Comparison of ENCODE assay signal across 8 cellular contexts in genomic region chr3:112333386-112334334, GRCh38. TPM values are rescaled to one million over a fixed set of nuclear protein-coding genes. Genes with fewer than 3 reads are reported as not detected.
A peak's percentile ranks its signal among the peaks of the same experiment; 100 is the strongest.
DNase-seq lines count a peak whose midpoint lies in the region; ATAC-seq and TF ChIP-seq lines count a peak whose summit lies in the region.

No MANE protein-coding gene starts in this region.

- H3K27me3 Mint-ChIP-seq in natural killer cell (ENCODE audit: low read depth in 2 of 2): peaks cover 39 to 40% of the 10 kb centered on the region in 2 donors

- peak overlapping the region; percentile 63 for H3K4me3 ChIP-seq in fibroblast of villous mesenchyme (ENCODE audit: low read depth, low read length)

- H3K4me1 Mint-ChIP-seq in natural killer cell: peaks cover 0 to 18% of the 10 kb centered on the region in 2 donors

- ATAC-seq in HG03460 (IDR thresholded peaks at IDR 0.05; ENCODE audit: unreplicated experiment) (peak; percentile 46), natural killer cell (peak in 1 of 3 donors; percentile 15)

- peak; percentile 22 for DNase-seq in stimulated activated CD4-positive, alpha-beta T cell treated with anti-CD3 and anti-CD28 coated beads, Interleukin-4, amount 100 ng/mL, for 1 hour
- DNase-seq in stimulated activated CD4-positive, alpha-beta T cell treated with anti-CD3 and anti-CD28 coated beads, Interleukin-4, amount 100 ng/mL, for 4 hours: no peak
- peak; percentile 15 for DNase-seq in activated CD8-positive, alpha-beta memory T cell treated with anti-CD3 and anti-CD28 coated beads, Interleukin-2, amount 50 U/mL, for 4 hours
- DNase-seq in fibroblast of villous mesenchyme (ENCODE audit: low read depth) (peak; percentile 27), natural killer cell (no peak), AG08396 (ENCODE audit: low spot score) (no peak), EL (no peak)

- no peaks in the 10 kb centered on the region for H3K36me3 Mint-ChIP-seq in natural killer cell

- no peaks in the 10 kb centered on the region for H3K9me3 Mint-ChIP-seq in natural killer cell

- TF ChIP-seq CTCF in fibroblast of villous mesenchyme (IDR thresholded peaks at IDR 0.05; ENCODE audit: insufficient read depth, low read depth, low read length): no peak
- TF ChIP-seq CTCF in natural killer cell (IDR thresholded peaks at IDR 0.05): no peak

- H3K27ac Mint-ChIP-seq in natural killer cell: no peak overlapping the region

- peak overlapping the region; percentile 60 for H3K4me3 Mint-ChIP-seq in natural killer cell

- intact Hi-C loops in natural killer cell (cut with micrococcal nuclease): no loop called here

RNA-seq across cellular contexts. Expression of gene CD200, which starts 0.7 kb away (rescaled TPM):
- 1.3 TPM in 2 replicates for total RNA-seq in fibroblast of villous mesenchyme
- under 1 TPM in 1 of 3 donors, not detected in 2; 0.35 TPM for total RNA-seq in natural killer cell

RNA-seq across cellular contexts. Expression of gene SLC9C1, which starts 39.6 kb away (rescaled TPM):
- total RNA-seq in fibroblast of villous mesenchyme (under 0.01 TPM in 1 of 2 replicates, not detected in the other), natural killer cell (not detected)

Comparison
In these comparisons a context has a peak if more than half of its experiments do, and no peak if none do; other contexts are left out.
1. DNase-seq: peak in stimulated activated CD4-positive, alpha-beta T cell treated with anti-CD3 and anti-CD28 coated beads, Interleukin-4, amount 100 ng/mL, for 1 hour (single experiment), activated CD8-positive, alpha-beta memory T cell treated with anti-CD3 and anti-CD28 coated beads, Interleukin-2, amount 50 U/mL, for 4 hours (single experiment) and fibroblast of villous mesenchyme (single experiment); none in stimulated activated CD4-positive, alpha-beta T cell treated with anti-CD3 and anti-CD28 coated beads, Interleukin-4, amount 100 ng/mL, for 4 hours (0 of 2), natural killer cell (single experiment), AG08396 (single experiment) and EL (single experiment).